ENCODE assay signal across 8 cellular contexts in genomic region chr7:27774717-27775328, GRCh38. TPM values are rescaled to one million over a fixed set of nuclear protein-coding genes. Genes with fewer than 3 reads are reported as not detected.
DNase-seq lines count a peak whose midpoint lies in the region; ATAC-seq and TF ChIP-seq lines count a peak whose summit lies in the region.

No MANE protein-coding gene starts in this region.

- no peak overlapping the region for H3K27ac ChIP-seq in liver (ENCODE audit: low read depth in 1 of 2, low read length in 2 of 2)

- no peak overlapping the region for H3K4me3 ChIP-seq in liver (ENCODE audit: low read depth in 1 of 3, low read length in 3 of 3)

- peaks cover 0 to 13% of the 10 kb centered on the region in 2 donors for H3K36me3 Mint-ChIP-seq in activated T-cell treated with anti-CD3 and anti-CD28 coated beads, Interleukin-2, amount 50 U/mL, for 72 hours (ENCODE audit: insufficient read depth in 2 of 2)

- no peaks in the 10 kb centered on the region for H3K9me3 ChIP-seq in liver (ENCODE audit: control insufficient read depth in 4 of 4, low read length in 3 of 4)

- WGBS in liver, result 47% methylated on average over 2 of the region's 2 CpGs

- H3K36me3 ChIP-seq in liver (ENCODE audit: control insufficient read depth in 4 of 4, insufficient read depth in 3 of 4, low read depth in 1 of 4, low read length in 3 of 4), result peaks cover 2 to 18% (median 6%) of the 10 kb centered on the region in 4 donors

- H3K4me3 Mint-ChIP-seq in activated T-cell treated with anti-CD3 and anti-CD28 coated beads, Interleukin-2, amount 50 U/mL, for 72 hours, result no peak overlapping the region

- no peaks in the 10 kb centered on the region for H3K27me3 ChIP-seq in liver (ENCODE audit: control insufficient read depth in 4 of 4, insufficient read depth in 4 of 4, low read length in 3 of 4)

- no peak overlapping the region for H3K27ac Mint-ChIP-seq in activated T-cell treated with anti-CD3 and anti-CD28 coated beads, Interleukin-2, amount 50 U/mL, for 72 hours

- H3K4me1 Mint-ChIP-seq in activated T-cell treated with anti-CD3 and anti-CD28 coated beads, Interleukin-2, amount 50 U/mL, for 72 hours (ENCODE audit: low read depth), result peaks cover 15% of the 10 kb centered on the region

- H3K9me3 Mint-ChIP-seq in activated T-cell treated with anti-CD3 and anti-CD28 coated beads, Interleukin-2, amount 50 U/mL, for 72 hours, result no peaks in the 10 kb centered on the region

- H3K4me1 ChIP-seq in liver (ENCODE audit: control insufficient read depth in 4 of 4, insufficient read depth in 4 of 4, low read length in 3 of 4), result peaks cover 0 to 9% (median 5%) of the 10 kb centered on the region in 4 donors

- TF ChIP-seq CTCF in liver (IDR thresholded peaks at IDR 0.05; ENCODE audit: low read depth, low read length, missing input control), result peak; percentile 44

- H3K27me3 Mint-ChIP-seq in activated T-cell treated with anti-CD3 and anti-CD28 coated beads, Interleukin-2, amount 50 U/mL, for 72 hours (ENCODE audit: low read depth), result no peaks in the 10 kb centered on the region

- ATAC-seq in activated T-cell treated with anti-CD3 and anti-CD28 coated beads, Interleukin-2, amount 50 U/mL, for 72 hours (replicated peaks in 1 of 2), result no peak
- ATAC-seq in HG02884 (IDR thresholded peaks at IDR 0.05; ENCODE audit: unreplicated experiment), result no peak

- peak; percentile 75 to 79 for TF ChIP-seq RAD21 in liver (IDR thresholded peaks at IDR 0.05)

- DNase-seq in AG08396 (ENCODE audit: low spot score) (peak; percentile 10), HT-29 (ENCODE audit: low spot score) (peak; percentile 52), astrocyte of the hippocampus (ENCODE audit: low read depth, low spot score) (peak; percentile 49), SHP77 treated with DMSO at 0.1 percent for 48 hours (lab: John Stamatoyannopoulos, UW) (no peak), NCI-H2107 treated with DMSO at 0.1 percent for 48 hours (lab: John Stamatoyannopoulos, UW; ENCODE audit: unreplicated experiment) (no peak)
- DNase-seq in activated T-cell treated with anti-CD3 and anti-CD28 coated beads, Interleukin-2, amount 50 U/mL, for 72 hours, result no peak

- H3K9ac ChIP-seq in liver (ENCODE audit: low read depth in 1 of 2, low read length in 2 of 2), result no peak overlapping the region

TF ChIP-seq in liver, 16 proteins besides CTCF, POLR2A, EP300 and RAD21:
- TF ChIP-seq FOXA2 (IDR thresholded peaks at IDR 0.05) (no peak), REST (IDR thresholded peaks at IDR 0.05) (no peak), NR2F2 (IDR thresholded peaks at IDR 0.05) (no peak), ATF3 (IDR thresholded peaks at IDR 0.05) (no peak), ZBTB33 (IDR thresholded peaks at IDR 0.05) (no peak), GABPA (IDR thresholded peaks at IDR 0.05 in 1 of 2, conservative IDR thresholded peaks at IDR 0.05 in 1 of 2) (no peak), TAF1 (conservative IDR thresholded peaks at IDR 0.05) (no peak), FOXA1 (IDR thresholded peaks at IDR 0.05) (no peak), SP1 (IDR thresholded peaks at IDR 0.05) (no peak), HNF4G (IDR thresholded peaks at IDR 0.05) (no peak), JUND (IDR thresholded peaks at IDR 0.05) (no peak), RXRA (IDR thresholded peaks at IDR 0.05) (no peak), HNF4A (conservative IDR thresholded peaks at IDR 0.05) (no peak)
TF ChIP-seq in liver: peak in this region for 0.

RNA-seq across cellular contexts. Expression of gene TAX1BP1, which starts 34.9 kb away (rescaled TPM):
- total RNA-seq in HT-29 (2014; rRNA removed; shearing (Covaris generic)), result 33.0 and 33.8 TPM in 2 replicates
- total RNA-seq in liver, result 10 to 100 TPM; 55.0 to 57.1 TPM
- 10 to 100 TPM; 35.7 to 50.9 TPM for polyA plus RNA-seq in liver
- total RNA-seq in activated T-cell treated with anti-CD3 and anti-CD28 coated beads, Interleukin-2, amount 50 U/mL, for 72 hours, result 100 to 1,000 TPM; 129 to 162 TPM

Comparison
In these comparisons a context has a peak if more than half of its experiments do, and no peak if none do; other contexts are left out.
1. DNase-seq: peak in AG08396 (single experiment), HT-29 (single experiment) and astrocyte of the hippocampus (single experiment); none in activated T-cell treated with anti-CD3 and anti-CD28 coated beads, Interleukin-2, amount 50 U/mL, for 72 hours (0 of 2), SHP77 treated with DMSO at 0.1 percent for 48 hours (single experiment) and NCI-H2107 treated with DMSO at 0.1 percent for 48 hours (single experiment).